In the genomic region with DNA sequence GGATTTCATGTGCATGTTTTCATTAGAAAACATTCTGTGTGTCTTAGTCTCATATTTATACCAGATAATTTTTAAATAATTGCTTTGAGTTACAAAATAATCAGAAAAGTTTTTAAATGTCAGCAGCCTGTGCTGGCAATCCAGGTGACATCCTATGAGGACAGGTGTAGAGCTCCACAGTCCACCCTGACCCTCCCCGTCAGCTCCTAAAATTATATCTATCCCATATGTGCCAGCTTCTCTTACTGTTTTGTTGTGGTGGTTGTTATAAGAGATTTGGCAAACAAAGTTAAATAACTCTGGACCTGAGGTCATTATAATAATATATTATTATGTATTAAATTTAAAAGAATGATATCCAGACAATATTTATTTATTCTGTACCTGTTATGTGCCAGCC, we compare ENCODE assay signal across 24 cellular contexts.
DNase-seq lines count a peak whose midpoint lies in the region; ATAC-seq and TF ChIP-seq lines count a peak whose summit lies in the region.
"Had no signal": no experiment of that assay in that cellular context is flagged by ENCODE, and none has a peak within 500 bp of the region (broad histone marks: within the 10 kb centered on the region; RNA-seq: fewer than 3 reads in every experiment).

No MANE protein-coding gene starts in this region.

- in situ Hi-C loops in transverse colon (cut with MboI; ENCODE audit: low pct_ligation_motif_present in 1 of 4, low pct_unique_long_range_greater_than_20kb in 1 of 4, low sequenced_read_pairs in 3 of 4): loop anchor here in 3 of 4 donors (25.0 kb wide), 3 partner anchors 217 to 492 kb away; no protein-coding TSS in a partner anchor

- no peak for DNase-seq in Right ventricle myocardium superior
- no peak for DNase-seq in left cardiac atrium
- DNase-seq in right atrium auricular region (ENCODE audit: low spot score): no peak
- DNase-seq in sigmoid colon: no peak
- no peak for DNase-seq in transverse colon
- no peak for DNase-seq in activated CD4-positive, alpha-beta T cell treated with anti-CD3 and anti-CD28 coated beads, Interleukin-2, amount 10 ng/mL, durations not matched to agents 7 days and 5 days
- DNase-seq in testis: no peak
- no peak for DNase-seq in AG20443 (ENCODE audit: low spot score)
- DNase-seq: 8988T; CD4-positive, CD25-positive, alpha-beta regulatory T cell; IMR-90; KG1; MM.1S; NCI-H1417; NCI-H1694 treated with DMSO at 0.1 percent for 48 hours; NCI-H2081 treated with DMSO at 0.1 percent for 48 hours; NCI-H2171; NCI-H226; NCI-H510A; NCI-H69; SIG-M5 had no signal

- no peaks in the 10 kb centered on the region for H3K9me3 Mint-ChIP-seq in activated CD4-positive, alpha-beta T cell treated with anti-CD3 and anti-CD28 coated beads, Interleukin-2, amount 10 ng/mL, durations not matched to agents 7 days and 5 days
- H3K9me3 Mint-ChIP-seq: CD4-positive, CD25-positive, alpha-beta regulatory T cell had no signal

- peaks cover 11% of the 10 kb centered on the region for H3K27me3 Mint-ChIP-seq in activated CD4-positive, alpha-beta T cell treated with anti-CD3 and anti-CD28 coated beads, Interleukin-2, amount 10 ng/mL, durations not matched to agents 7 days and 5 days

- TF ChIP-seq EP300 in sigmoid colon (IDR thresholded peaks at IDR 0.05) (no peak), transverse colon (IDR thresholded peaks at IDR 0.05; ENCODE audit: low read depth) (no peak)

- WGBS in sigmoid colon, 2 donors: 87 to 89% methylated on average over 1 of the region's 1 CpG
- 85% methylated on average over 1 of the region's 1 CpG; no CpG with 5 or more reads in 1 of the 2 donors for WGBS in transverse colon (ENCODE audit: low coverage in 1 of 2), 2 donors
- 94 to 100% methylated on average over 1 of the region's 1 CpG for whole genome bisulfite sequencing in testis, 2 donors

- H3K36me3 Mint-ChIP-seq in activated CD4-positive, alpha-beta T cell treated with anti-CD3 and anti-CD28 coated beads, Interleukin-2, amount 10 ng/mL, durations not matched to agents 7 days and 5 days (ENCODE audit: low read depth): no peaks in the 10 kb centered on the region
- H3K36me3 Mint-ChIP-seq: CD4-positive, CD25-positive, alpha-beta regulatory T cell had no signal

- CTCF ChIA-PET in activated CD4-positive, alpha-beta T cell treated with anti-CD3 and anti-CD28 coated beads, Interleukin-2, amount 10 ng/mL, durations not matched to agents 7 days and 5 days (lab: Charles Lee): no interaction called here

- H3K4me1 Mint-ChIP-seq in activated CD4-positive, alpha-beta T cell treated with anti-CD3 and anti-CD28 coated beads, Interleukin-2, amount 10 ng/mL, durations not matched to agents 7 days and 5 days: no peaks in the 10 kb centered on the region
- H3K4me1 Mint-ChIP-seq: CD4-positive, CD25-positive, alpha-beta regulatory T cell had no signal

- peak overlapping the region; percentile 59 to 89 for H3K27ac ChIP-seq in right atrium auricular region
- H3K27ac ChIP-seq in sigmoid colon: peak overlapping the region; percentile 59 to 76 (median 72)
- peak overlapping the region in 3 of 4 donors; percentile 40 to 70 (median 63) for H3K27ac ChIP-seq in transverse colon
- H3K27ac ChIP-seq in testis: no peak overlapping the region
- H3K27ac ChIP-seq: BLaER1, RWPE1 had no signal

- no peak for TF ChIP-seq CTCF in right atrium auricular region (IDR thresholded peaks at IDR 0.05)
- TF ChIP-seq CTCF in sigmoid colon (IDR thresholded peaks at IDR 0.05): no peak
- no peak for TF ChIP-seq CTCF in transverse colon (IDR thresholded peaks at IDR 0.05)
- no peak for TF ChIP-seq CTCF in testis (IDR thresholded peaks at IDR 0.05)

- intact Hi-C loops in Right ventricle myocardium superior (cut with DNase I) (loop anchor here (5.0 kb wide), 1 partner anchor 77 kb away; no protein-coding TSS in a partner anchor), left cardiac atrium (cut with DNase I) (no loop called here), sigmoid colon (cut with DNase I) (loop anchor here (2.0 to 5.0 kb wide), 2 partner anchors 32 to 232 kb away; no protein-coding TSS in a partner anchor), transverse colon (cut with DNase I; ENCODE audit: low total_unique reads) (no loop called here), testis (cut with DNase I; ENCODE audit: low total_unique reads) (no loop called here)

- no peaks in the 10 kb centered on the region for H3K27me3 ChIP-seq in right atrium auricular region
- H3K27me3 ChIP-seq in sigmoid colon: no peaks in the 10 kb centered on the region
- no peaks in the 10 kb centered on the region for H3K27me3 ChIP-seq in transverse colon
- H3K27me3 ChIP-seq in testis: no peaks in the 10 kb centered on the region
- H3K27me3 ChIP-seq: BLaER1 had no signal

- H3K9me3 ChIP-seq in right atrium auricular region: no peaks in the 10 kb centered on the region
- H3K9me3 ChIP-seq in sigmoid colon: peaks cover 0 to 5% (median 0%) of the 10 kb centered on the region in 4 donors
- H3K9me3 ChIP-seq in transverse colon: no peaks in the 10 kb centered on the region
- H3K9me3 ChIP-seq in testis: no peaks in the 10 kb centered on the region
- H3K9me3 ChIP-seq: BLaER1 had no signal

- H3K36me3 ChIP-seq in right atrium auricular region (no peaks in the 10 kb centered on the region), sigmoid colon (no peaks in the 10 kb centered on the region), transverse colon (no peaks in the 10 kb centered on the region), testis (ENCODE audit: low read depth, missing control alignments) (no peaks in the 10 kb centered on the region)
- H3K36me3 ChIP-seq: BLaER1 had no signal

- TF ChIP-seq POLR2A in sigmoid colon (IDR thresholded peaks at IDR 0.05) (no peak), transverse colon (IDR thresholded peaks at IDR 0.05) (no peak), testis (IDR thresholded peaks at IDR 0.05) (no peak)

- no peak overlapping the region for H3K27ac Mint-ChIP-seq in activated CD4-positive, alpha-beta T cell treated with anti-CD3 and anti-CD28 coated beads, Interleukin-2, amount 10 ng/mL, durations not matched to agents 7 days and 5 days
- H3K27ac Mint-ChIP-seq: CD4-positive, CD25-positive, alpha-beta regulatory T cell had no signal

- ATAC-seq in Right ventricle myocardium superior (ENCODE audit: poor library complexity) (peak; percentile 75), left cardiac atrium (no peak)
- ATAC-seq: HCT116 had no signal

- H3K4me3 Mint-ChIP-seq in activated CD4-positive, alpha-beta T cell treated with anti-CD3 and anti-CD28 coated beads, Interleukin-2, amount 10 ng/mL, durations not matched to agents 7 days and 5 days: no peak overlapping the region
- H3K4me3 Mint-ChIP-seq: CD4-positive, CD25-positive, alpha-beta regulatory T cell had no signal

- H3K4me1 ChIP-seq in right atrium auricular region (peaks cover 0 to 26% of the 10 kb centered on the region in 2 donors), sigmoid colon (peaks cover 0 to 72% (median 56%) of the 10 kb centered on the region in 4 donors), transverse colon (peaks cover 0 to 3% (median 3%) of the 10 kb centered on the region in 4 donors), testis (no peaks in the 10 kb centered on the region)

- POLR2A ChIA-PET in activated CD4-positive, alpha-beta T cell treated with anti-CD3 and anti-CD28 coated beads, Interleukin-2, amount 10 ng/mL, durations not matched to agents 7 days and 5 days (lab: Charles Lee): no interaction called here

- H3K4me3 ChIP-seq in right atrium auricular region: no peak overlapping the region
- H3K4me3 ChIP-seq in sigmoid colon: no peak overlapping the region
- no peak overlapping the region for H3K4me3 ChIP-seq in transverse colon
- no peak overlapping the region for H3K4me3 ChIP-seq in testis
- H3K4me3 ChIP-seq: BLaER1 had no signal

Comparison
In these comparisons a context has a peak if more than half of its experiments do, and no peak if none do; other contexts are left out.
1. intact Hi-C loops: an anchor here in Right ventricle myocardium superior (5.0 kb wide) and sigmoid colon (2.0 to 5.0 kb wide); none called in left cardiac atrium, transverse colon and testis.
2. H3K27ac ChIP-seq: peak in right atrium auricular region (2 of 2), sigmoid colon (4 of 4) and transverse colon (3 of 4); none in testis (0 of 2).